23 cellular contexts compared by ENCODE assay signal in genomic region chr11:13286247-13286821, GRCh38. TPM values are rescaled to one million over a fixed set of nuclear protein-coding genes. Genes with fewer than 3 reads are reported as not detected.
DNase-seq lines count a peak whose midpoint lies in the region; ATAC-seq lines count a peak whose summit lies in the region.
"Had no signal": no experiment of that assay in that cellular context is flagged by ENCODE, and none has a peak within 500 bp of the region (broad histone marks: within the 10 kb centered on the region; RNA-seq: fewer than 3 reads in every experiment).

No MANE protein-coding gene starts in this region.

- DNase-seq in activated CD8-positive, alpha-beta memory T cell treated with anti-CD3 and anti-CD28 coated beads, Interleukin-2, amount 10 ng/mL, durations not matched to agents 7 days and 5 days: no peak
- DNase-seq in activated CD8-positive, alpha-beta memory T cell treated with anti-CD3 and anti-CD28 coated beads, Interleukin-2, amount 50 U/mL, for 4 hours: no peak
- DNase-seq in OCI-M1 (lab: John Stamatoyannopoulos, UW) (peak; percentile 10), T-helper 9 cell (no peak), KBM-7 (no peak), DMS79 treated with DMSO at 0.1 percent for 48 hours (lab: John Stamatoyannopoulos, UW) (no peak)
- no peak for DNase-seq in central memory CD8-positive, alpha-beta T cell (ENCODE audit: low spot score in 2 of 2)
- no peak for DNase-seq in stimulated activated effector memory CD8-positive, alpha-beta T cell treated with anti-CD3 and anti-CD28 coated beads, Interleukin-12 subunit alpha, Interleukin-12 subunit beta, amount 100 ng/mL, for 72 hours (ENCODE audit: low spot score in 2 of 2)
- DNase-seq: activated B cell treated with CpG ODN at 0.5 μM for 24 hours; activated gamma-delta T cell treated with Interleukin-2 at 50 U/mL for 16 hours; aorta; BE2C; Calu3; lower lobe of right lung; NCI-H1417; NCI-H774; stimulated activated CD8-positive, alpha-beta memory T cell treated with anti-CD3 and anti-CD28 coated beads, Interleukin-4, amount 100 ng/mL, for 48 hours; substantia nigra; T1000; upper lobe of left lung had no signal

- H3K9me3 Mint-ChIP-seq in activated CD8-positive, alpha-beta memory T cell treated with anti-CD3 and anti-CD28 coated beads, Interleukin-2, amount 10 ng/mL, durations not matched to agents 7 days and 5 days (ENCODE audit: low read depth): no peaks in the 10 kb centered on the region
- no peaks in the 10 kb centered on the region for H3K9me3 Mint-ChIP-seq in central memory CD8-positive, alpha-beta T cell
- no peaks in the 10 kb centered on the region for H3K9me3 Mint-ChIP-seq in stimulated activated effector memory CD8-positive, alpha-beta T cell treated with anti-CD3 and anti-CD28 coated beads, Interleukin-12 subunit alpha, Interleukin-12 subunit beta, amount 100 ng/mL, for 72 hours
- H3K9me3 Mint-ChIP-seq: activated B cell treated with CpG ODN at 0.5 μM for 24 hours; dendritic cell treated with granulocyte-macrophage colony-stimulating factor and Interleukin-4, amounts not matched to agents 40 ng/mL and 50 ng/mL, for 4 days had no signal

- H3K4me1 Mint-ChIP-seq in activated CD8-positive, alpha-beta memory T cell treated with anti-CD3 and anti-CD28 coated beads, Interleukin-2, amount 10 ng/mL, durations not matched to agents 7 days and 5 days: peaks cover 93% of the 10 kb centered on the region
- peaks cover 86% of the 10 kb centered on the region for H3K4me1 Mint-ChIP-seq in central memory CD8-positive, alpha-beta T cell
- peaks cover 90% of the 10 kb centered on the region for H3K4me1 Mint-ChIP-seq in stimulated activated effector memory CD8-positive, alpha-beta T cell treated with anti-CD3 and anti-CD28 coated beads, Interleukin-12 subunit alpha, Interleukin-12 subunit beta, amount 100 ng/mL, for 72 hours

- peak overlapping the region; percentile 29 for H3K4me3 Mint-ChIP-seq in activated CD8-positive, alpha-beta memory T cell treated with anti-CD3 and anti-CD28 coated beads, Interleukin-2, amount 10 ng/mL, durations not matched to agents 7 days and 5 days
- no peak overlapping the region for H3K4me3 Mint-ChIP-seq in central memory CD8-positive, alpha-beta T cell
- H3K4me3 Mint-ChIP-seq in stimulated activated effector memory CD8-positive, alpha-beta T cell treated with anti-CD3 and anti-CD28 coated beads, Interleukin-12 subunit alpha, Interleukin-12 subunit beta, amount 100 ng/mL, for 72 hours: peak overlapping the region; percentile 71
- H3K4me3 Mint-ChIP-seq: activated B cell treated with CpG ODN at 0.5 μM for 24 hours; dendritic cell treated with granulocyte-macrophage colony-stimulating factor and Interleukin-4, amounts not matched to agents 40 ng/mL and 50 ng/mL, for 4 days had no signal

- H3K36me3 Mint-ChIP-seq in activated CD8-positive, alpha-beta memory T cell treated with anti-CD3 and anti-CD28 coated beads, Interleukin-2, amount 10 ng/mL, durations not matched to agents 7 days and 5 days: peaks cover 42% of the 10 kb centered on the region
- peaks cover 14% of the 10 kb centered on the region for H3K36me3 Mint-ChIP-seq in central memory CD8-positive, alpha-beta T cell (ENCODE audit: insufficient read depth)
- H3K36me3 Mint-ChIP-seq in stimulated activated effector memory CD8-positive, alpha-beta T cell treated with anti-CD3 and anti-CD28 coated beads, Interleukin-12 subunit alpha, Interleukin-12 subunit beta, amount 100 ng/mL, for 72 hours: peaks cover 26% of the 10 kb centered on the region

- peak overlapping the region; percentile 82 for H3K27ac Mint-ChIP-seq in activated CD8-positive, alpha-beta memory T cell treated with anti-CD3 and anti-CD28 coated beads, Interleukin-2, amount 10 ng/mL, durations not matched to agents 7 days and 5 days
- peak overlapping the region; percentile 26 for H3K27ac Mint-ChIP-seq in central memory CD8-positive, alpha-beta T cell (ENCODE audit: low read depth)
- H3K27ac Mint-ChIP-seq in stimulated activated effector memory CD8-positive, alpha-beta T cell treated with anti-CD3 and anti-CD28 coated beads, Interleukin-12 subunit alpha, Interleukin-12 subunit beta, amount 100 ng/mL, for 72 hours: peak overlapping the region; percentile 95
- H3K27ac Mint-ChIP-seq: activated B cell treated with CpG ODN at 0.5 μM for 24 hours; dendritic cell treated with granulocyte-macrophage colony-stimulating factor and Interleukin-4, amounts not matched to agents 40 ng/mL and 50 ng/mL, for 4 days; progenitor cell of endocrine pancreas had no signal

- no peak for ATAC-seq in activated CD8-positive, alpha-beta memory T cell treated with anti-CD3 and anti-CD28 coated beads, Interleukin-2, amount 10 ng/mL, durations not matched to agents 7 days and 5 days
- ATAC-seq in central memory CD8-positive, alpha-beta T cell (replicated peaks; ENCODE audit: extremely low read depth, poor library complexity, severe bottlenecking): no peak
- no peak for ATAC-seq in stimulated activated effector memory CD8-positive, alpha-beta T cell treated with anti-CD3 and anti-CD28 coated beads, Interleukin-12 subunit alpha, Interleukin-12 subunit beta, amount 100 ng/mL, for 72 hours
- ATAC-seq: SK-N-SH treated with all-trans-retinoic acid at 6 μM for 48 hours had no signal

- H3K27me3 Mint-ChIP-seq in activated CD8-positive, alpha-beta memory T cell treated with anti-CD3 and anti-CD28 coated beads, Interleukin-2, amount 10 ng/mL, durations not matched to agents 7 days and 5 days: no peaks in the 10 kb centered on the region
- H3K27me3 Mint-ChIP-seq in central memory CD8-positive, alpha-beta T cell: no peaks in the 10 kb centered on the region
- H3K27me3 Mint-ChIP-seq: activated B cell treated with CpG ODN at 0.5 μM for 24 hours; dendritic cell treated with granulocyte-macrophage colony-stimulating factor and Interleukin-4, amounts not matched to agents 40 ng/mL and 50 ng/mL, for 4 days had no signal

- in situ Hi-C loops in KBM-7 (cut with MboI; ENCODE audit: low pct_unique_long_range_greater_than_20kb, low sequenced_read_pairs): no loop called here

- CTCF ChIA-PET in activated CD8-positive, alpha-beta memory T cell treated with anti-CD3 and anti-CD28 coated beads, Interleukin-2, amount 10 ng/mL, durations not matched to agents 7 days and 5 days (lab: Charles Lee): interaction anchor here (1.3 to 7.4 kb wide), 5 partner anchors 10 to 50 kb away, joined by 3 to 63 read pairs (median 8); no protein-coding TSS in a partner anchor

RNA-seq across cellular contexts. Expression of gene BMAL1, which starts 8.7 kb away (rescaled TPM):
- total RNA-seq in activated CD8-positive, alpha-beta memory T cell treated with anti-CD3 and anti-CD28 coated beads, Interleukin-2, amount 10 ng/mL, durations not matched to agents 7 days and 5 days: 10 to 100 TPM; 56.8 to 81.8 TPM

Comparison
In these comparisons a context has a peak if more than half of its experiments do, and no peak if none do; other contexts are left out.
1. H3K27ac Mint-ChIP-seq: peak in every context shown above with its lines; median percentile 95 in stimulated activated effector memory CD8-positive, alpha-beta T cell treated with anti-CD3 and anti-CD28 coated beads, Interleukin-12 subunit alpha, Interleukin-12 subunit beta, amount 100 ng/mL, for 72 hours; 82 in activated CD8-positive, alpha-beta memory T cell treated with anti-CD3 and anti-CD28 coated beads, Interleukin-2, amount 10 ng/mL, durations not matched to agents 7 days and 5 days; 26 in central memory CD8-positive, alpha-beta T cell.